ENCODE assay signal across 14 cellular contexts in the genomic region with DNA sequence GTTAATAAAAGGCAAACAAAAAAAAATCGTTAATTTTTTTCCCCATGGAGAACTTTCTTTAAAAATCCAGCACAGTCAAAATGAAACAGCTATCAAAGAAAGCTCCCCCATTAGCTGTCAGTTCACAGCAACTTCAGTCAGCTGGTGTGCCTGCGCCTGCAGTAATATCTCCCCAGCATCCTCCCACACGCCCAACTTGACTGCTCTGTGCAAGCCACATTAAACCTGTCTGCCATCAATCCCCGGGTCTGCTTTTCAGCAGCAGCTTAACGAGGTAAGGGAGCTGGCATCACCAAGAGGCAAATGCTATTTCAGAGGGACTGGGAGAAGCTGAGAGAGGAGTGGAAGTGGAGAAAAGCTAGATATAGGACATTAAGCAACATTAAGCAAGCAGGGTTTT.
DNase-seq lines count a peak whose midpoint lies in the region; ATAC-seq and TF ChIP-seq lines count a peak whose summit lies in the region.
"Had no signal": no experiment of that assay in that cellular context is flagged by ENCODE, and none has a peak within 500 bp of the region (broad histone marks: within the 10 kb centered on the region; RNA-seq: fewer than 3 reads in every experiment).

No MANE protein-coding gene starts in this region.

- no peaks in the 10 kb centered on the region for H3K9me3 ChIP-seq in naive thymus-derived CD4-positive, alpha-beta T cell (ENCODE audit: control insufficient read depth in 2 of 3, low read length in 3 of 3)
- H3K9me3 ChIP-seq: breast epithelium, lower lobe of right lung had no signal

- no peak overlapping the region for H3K4me3 ChIP-seq in GM12865 (ENCODE audit: low read depth, low read length)
- no peak overlapping the region for H3K4me3 ChIP-seq in naive thymus-derived CD4-positive, alpha-beta T cell (ENCODE audit: low read length)
- H3K4me3 ChIP-seq: breast epithelium, lower lobe of right lung had no signal

- no peaks in the 10 kb centered on the region for H3K4me1 ChIP-seq in naive thymus-derived CD4-positive, alpha-beta T cell (ENCODE audit: control insufficient read depth in 2 of 2, insufficient read depth in 2 of 2, low read length in 2 of 2)
- H3K4me1 ChIP-seq: breast epithelium, lower lobe of right lung had no signal

- H3K27me3 Mint-ChIP-seq in naive thymus-derived CD4-positive, alpha-beta T cell, result peaks cover 0 to 7% (median 0%) of the 10 kb centered on the region in 5 donors
- H3K27me3 Mint-ChIP-seq: activated CD8-positive, alpha-beta memory T cell treated with anti-CD3 and anti-CD28 coated beads, Interleukin-2, amount 10 ng/mL, durations not matched to agents 7 days and 5 days had no signal

- H3K4me1 Mint-ChIP-seq in naive thymus-derived CD4-positive, alpha-beta T cell, result no peaks in the 10 kb centered on the region
- H3K4me1 Mint-ChIP-seq: activated CD8-positive, alpha-beta memory T cell treated with anti-CD3 and anti-CD28 coated beads, Interleukin-2, amount 10 ng/mL, durations not matched to agents 7 days and 5 days had no signal

- CTCF ChIA-PET in naive thymus-derived CD4-positive, alpha-beta T cell (lab: Charles Lee), result no interaction called here

- TF ChIP-seq CTCF in GM12865 (IDR thresholded peaks at IDR 0.05; ENCODE audit: insufficient read depth, low read depth, low read length, missing control alignments), result no peak

- POLR2A ChIA-PET in naive thymus-derived CD4-positive, alpha-beta T cell (lab: Charles Lee), result no interaction called here

- DNase-seq in GM12865 (ENCODE audit: low read depth), result peak; percentile 27
- peak; percentile 55 to 69 for DNase-seq in NCI-H446 (lab: John Stamatoyannopoulos, UW)
- DNase-seq in islet precursor cell, result peak; percentile 61
- no peak for DNase-seq in NOMO-1 treated with DMSO at 0.1 percent for 48 hours (lab: John Stamatoyannopoulos, UW; ENCODE audit: unreplicated experiment)
- no peak for DNase-seq in activated naive CD4-positive, alpha-beta T cell treated with Interleukin-2 at 50 U/mL for 16 hours
- no peak for DNase-seq in naive thymus-derived CD4-positive, alpha-beta T cell
- DNase-seq: activated CD8-positive, alpha-beta memory T cell treated with anti-CD3 and anti-CD28 coated beads, Interleukin-2, amount 10 ng/mL, durations not matched to agents 7 days and 5 days; CD4-positive, alpha-beta T cell; lower lobe of right lung; NCI-H510A treated with DMSO at 0.1 percent for 48 hours had no signal

- H3K4me3 Mint-ChIP-seq in naive thymus-derived CD4-positive, alpha-beta T cell, result no peak overlapping the region
- H3K4me3 Mint-ChIP-seq: activated CD8-positive, alpha-beta memory T cell treated with anti-CD3 and anti-CD28 coated beads, Interleukin-2, amount 10 ng/mL, durations not matched to agents 7 days and 5 days; CD4-positive, alpha-beta T cell; T-helper 1 cell treated with Interleukin-12 subunit alpha and Interleukin-12 subunit beta and Interleukin-4 antibody, amounts not matched to agents 30 μg/mL and 1 μg/mL, for 36 hours had no signal

- intact Hi-C loops in naive thymus-derived CD4-positive, alpha-beta T cell (cut with micrococcal nuclease), result no loop called here

- no peak overlapping the region for H3K27ac ChIP-seq in naive thymus-derived CD4-positive, alpha-beta T cell (ENCODE audit: low read depth, low read length)
- H3K27ac ChIP-seq: breast epithelium, lower lobe of right lung had no signal

- ATAC-seq in GM21576 (IDR thresholded peaks at IDR 0.05; ENCODE audit: unreplicated experiment) (peak; percentile 63), HG03097 (IDR thresholded peaks at IDR 0.05; ENCODE audit: low FRiP score, unreplicated experiment) (no peak)
- ATAC-seq in naive thymus-derived CD4-positive, alpha-beta T cell, result no peak
- ATAC-seq: activated CD8-positive, alpha-beta memory T cell treated with anti-CD3 and anti-CD28 coated beads, Interleukin-2, amount 10 ng/mL, durations not matched to agents 7 days and 5 days; lower lobe of right lung had no signal

- no peaks in the 10 kb centered on the region for H3K27me3 ChIP-seq in naive thymus-derived CD4-positive, alpha-beta T cell (ENCODE audit: control insufficient read depth in 2 of 2, insufficient read depth in 2 of 2, low read length in 2 of 2)
- H3K27me3 ChIP-seq: breast epithelium had no signal

- no peaks in the 10 kb centered on the region for H3K36me3 Mint-ChIP-seq in naive thymus-derived CD4-positive, alpha-beta T cell
- H3K36me3 Mint-ChIP-seq: activated CD8-positive, alpha-beta memory T cell treated with anti-CD3 and anti-CD28 coated beads, Interleukin-2, amount 10 ng/mL, durations not matched to agents 7 days and 5 days had no signal

- peaks cover 0 to 2% (median 0%) of the 10 kb centered on the region in 11 donors for H3K9me3 Mint-ChIP-seq in naive thymus-derived CD4-positive, alpha-beta T cell
- H3K9me3 Mint-ChIP-seq: CD4-positive, alpha-beta T cell; T-helper 1 cell treated with Interleukin-12 subunit alpha and Interleukin-12 subunit beta and Interleukin-4 antibody, amounts not matched to agents 30 μg/mL and 1 μg/mL, for 36 hours had no signal

- no peaks in the 10 kb centered on the region for H3K36me3 ChIP-seq in naive thymus-derived CD4-positive, alpha-beta T cell (ENCODE audit: control insufficient read depth in 2 of 3, insufficient read depth in 3 of 3, low read length in 3 of 3)
- H3K36me3 ChIP-seq: breast epithelium, lower lobe of right lung had no signal

- H3K27ac Mint-ChIP-seq in naive thymus-derived CD4-positive, alpha-beta T cell, result no peak overlapping the region
- H3K27ac Mint-ChIP-seq: activated CD8-positive, alpha-beta memory T cell treated with anti-CD3 and anti-CD28 coated beads, Interleukin-2, amount 10 ng/mL, durations not matched to agents 7 days and 5 days; CD4-positive, alpha-beta T cell; T-helper 1 cell treated with Interleukin-12 subunit alpha and Interleukin-12 subunit beta and Interleukin-4 antibody, amounts not matched to agents 30 μg/mL and 1 μg/mL, for 36 hours had no signal

Comparison
In these comparisons a context has a peak if more than half of its experiments do, and no peak if none do; other contexts are left out.
1. DNase-seq: peak in GM12865 (single experiment), NCI-H446 (2 of 2) and islet precursor cell (single experiment); none in NOMO-1 treated with DMSO at 0.1 percent for 48 hours (single experiment), activated naive CD4-positive, alpha-beta T cell treated with Interleukin-2 at 50 U/mL for 16 hours (single experiment) and naive thymus-derived CD4-positive, alpha-beta T cell (0 of 9).